ENCODE assay signal across 8 cellular contexts in genomic region chr9:35553670-35554543, GRCh38. TPM values are rescaled to one million over a fixed set of nuclear protein-coding genes. Genes with fewer than 3 reads are reported as not detected.
A peak's percentile ranks its signal among the peaks of the same experiment; 100 is the strongest.
DNase-seq lines count a peak whose midpoint lies in the region; ATAC-seq and TF ChIP-seq lines count a peak whose summit lies in the region.

No MANE protein-coding gene starts in this region.

- H3K4me3 ChIP-seq in left ventricle myocardium inferior (peak overlapping the region; percentile 27), prostate gland (no peak overlapping the region)

- H2BK20ac ChIP-seq in H9 (ENCODE audit: low read depth, low read length, poor library complexity, severe bottlenecking): no peak overlapping the region

- no peaks in the 10 kb centered on the region for H3K9me3 ChIP-seq in H9 (ENCODE audit: control insufficient read depth, low read depth, low read length)
- no peaks in the 10 kb centered on the region for H3K9me3 ChIP-seq in left ventricle myocardium inferior (replicated peaks)
- no peaks in the 10 kb centered on the region for H3K9me3 ChIP-seq in prostate gland

- H3K4ac ChIP-seq in H9 (ENCODE audit: low read depth, low read length): no peak overlapping the region

- H3K4me1 Mint-ChIP-seq in CD14-positive monocyte (peaks cover 3% of the 10 kb centered on the region), H9 (peaks cover 0 to 2% of the 10 kb centered on the region in 2 experiments; a peak in 2 of 4 replicates)

- no peak overlapping the region for H2BK120ac ChIP-seq in H9 (ENCODE audit: low read depth, low read length, poor library complexity, severe bottlenecking)

- DNase-seq in CD14-positive monocyte (ENCODE audit: low spot score): peak; percentile 82
- DNase-seq in H9: peak; percentile 70
- DNase-seq in NOMO-1 treated with DMSO at 0.1 percent for 48 hours (lab: John Stamatoyannopoulos, UW; ENCODE audit: unreplicated experiment): peak; percentile 98
- DNase-seq in left ventricle myocardium inferior: peak; percentile 58
- DNase-seq in prostate gland (ENCODE audit: low spot score): peak; percentile 44

- no peak overlapping the region for H3K4me2 ChIP-seq in H9 (ENCODE audit: insufficient read depth, insufficient read length, low read length)

- intact Hi-C loops in CD14-positive monocyte (cut with micrococcal nuclease) (loop anchor here (2.0 to 10.0 kb wide), 5 partner anchors 15 to 439 kb away; partner anchors contain the start of gene ATOSB (in 2 of the 2)), left ventricle myocardium inferior (cut with micrococcal nuclease) (loop anchor here (5.0 kb wide), 1 partner anchor 67 kb away; no protein-coding TSS in a partner anchor), prostate gland (cut with DNase I) (loop anchor here (2.0 to 10.0 kb wide), 2 partner anchors 63 to 279 kb away; partner anchors contain the start of gene RUSC2)

- no peak overlapping the region for H2BK5ac ChIP-seq in H9 (ENCODE audit: insufficient read length, low read length)

- no CpG with 5 or more reads among the region's 12 CpGs for WGBS in H9 (ENCODE audit: extremely low coverage, insufficient read length, low lambda C conversion rate)
- 16 to 25% (median 23%) methylated on average over 12 of the region's 12 CpGs for WGBS in adipose tissue, 3 donors
- WGBS in prostate gland: 26% methylated on average over 12 of the region's 12 CpGs

- no peaks in the 10 kb centered on the region for H3K4me1 ChIP-seq in H9 (ENCODE audit: insufficient read depth, low read length)
- H3K4me1 ChIP-seq in left ventricle myocardium inferior: peaks cover 39% of the 10 kb centered on the region
- no peaks in the 10 kb centered on the region for H3K4me1 ChIP-seq in prostate gland (replicated peaks)

- H3K36me3 Mint-ChIP-seq in CD14-positive monocyte (peaks cover 15 to 17% of the 10 kb centered on the region in 2 donors), H9 (ENCODE audit: insufficient read depth in 1 of 3, low read depth in 3 of 3) (peaks cover 0 to 9% (median 0%) of the 10 kb centered on the region in 3 experiments; a peak in 4 of 7 replicates)

- H3K18ac ChIP-seq in H9 (ENCODE audit: insufficient read length, low read depth, low read length): no peak overlapping the region

- H4K20me1 ChIP-seq in H9 (ENCODE audit: control insufficient read depth, insufficient read depth, insufficient read length): no peaks in the 10 kb centered on the region

- peak; percentile 93 for TF ChIP-seq CTCF in CD14-positive monocyte (IDR thresholded peaks at IDR 0.05)
- TF ChIP-seq CTCF in H9 (conservative IDR thresholded peaks at IDR 0.05): peak; percentile 93
- peak; percentile 96 for TF ChIP-seq CTCF in left ventricle myocardium inferior (IDR thresholded peaks at IDR 0.05; ENCODE audit: borderline replicate concordance)
- peak; percentile 31 to 84 (median 82) for TF ChIP-seq CTCF in prostate gland (IDR thresholded peaks at IDR 0.05)

- H4K5ac ChIP-seq in H9 (ENCODE audit: insufficient read length, low read depth, low read length): no peak overlapping the region

- H2BK12ac ChIP-seq in H9 (ENCODE audit: insufficient read length, low read depth, low read length): no peak overlapping the region

- no peak overlapping the region for H3T11ph ChIP-seq in H9 (ENCODE audit: low read length)

- H3K27me3 ChIP-seq in H9 (ENCODE audit: insufficient read depth, low read length) (no peaks in the 10 kb centered on the region), left ventricle myocardium inferior (ENCODE audit: low read depth) (no peaks in the 10 kb centered on the region), prostate gland (replicated peaks; ENCODE audit: insufficient read depth) (no peaks in the 10 kb centered on the region)

- TF ChIP-seq POLR2A in prostate gland (IDR thresholded peaks at IDR 0.05): no peak

- H4K8ac ChIP-seq in H9 (replicated peaks; ENCODE audit: insufficient read length, low read depth, low read length): no peak overlapping the region

- H3K4me3 Mint-ChIP-seq in CD14-positive monocyte (no peak overlapping the region), H9 (no peak overlapping the region)

- H3K27ac ChIP-seq in H9 (ENCODE audit: insufficient read length, low read depth, low read length) (no peak overlapping the region), adipose tissue (ENCODE audit: low read depth, low read length) (peak overlapping the region; percentile 42), left ventricle myocardium inferior (replicated peaks) (peak overlapping the region; percentile 78), prostate gland (peak overlapping the region in 1 of 2 donors; percentile 61)

- ATAC-seq in GM18502 (IDR thresholded peaks at IDR 0.05; ENCODE audit: poor library complexity, unreplicated experiment) (no peak), HG03108 (IDR thresholded peaks at IDR 0.05; ENCODE audit: unreplicated experiment) (no peak)

- no peaks in the 10 kb centered on the region for H3K9me3 Mint-ChIP-seq in CD14-positive monocyte
- H3K9me3 Mint-ChIP-seq in H9: no peaks in the 10 kb centered on the region

- H3K23me2 ChIP-seq in H9 (ENCODE audit: insufficient read length, low read depth, low read length, poor library complexity, severe bottlenecking): no peaks in the 10 kb centered on the region

- no peak overlapping the region for H2BK15ac ChIP-seq in H9 (ENCODE audit: low read depth, low read length)

- peaks cover 0 to 2% (median 0%) of the 10 kb centered on the region in 3 donors for H3K27me3 Mint-ChIP-seq in CD14-positive monocyte (ENCODE audit: low read depth in 3 of 3)
- no peaks in the 10 kb centered on the region; the same call in 1 of the 2 replicates for H3K27me3 Mint-ChIP-seq in H9 (ENCODE audit: low read depth)

- H3K56ac ChIP-seq in H9 (ENCODE audit: insufficient read length, low read depth, low read length): no peak overlapping the region

- no peaks in the 10 kb centered on the region for H3K79me1 ChIP-seq in H9 (ENCODE audit: insufficient read depth, low read depth, low read length, poor library complexity, severe bottlenecking)

- H3K36me3 ChIP-seq in left ventricle myocardium inferior (peaks cover 48% of the 10 kb centered on the region), prostate gland (no peaks in the 10 kb centered on the region)

- no peak overlapping the region for H3K9ac ChIP-seq in H9 (ENCODE audit: extremely low read depth, insufficient read length, low read length)

- no peak overlapping the region for H3K14ac ChIP-seq in H9 (ENCODE audit: insufficient read depth, low read length)

- no peak overlapping the region for H4K91ac ChIP-seq in H9 (ENCODE audit: insufficient read length, low read depth, low read length)

- H3K79me2 ChIP-seq in H9 (ENCODE audit: insufficient read depth, low read length): no peaks in the 10 kb centered on the region

- H3K23ac ChIP-seq in H9 (ENCODE audit: insufficient read length, low read depth, low read length): no peak overlapping the region

- no peak overlapping the region for H2AFZ ChIP-seq in H9 (ENCODE audit: low read length)

- no peak overlapping the region for H2AK5ac ChIP-seq in H9 (ENCODE audit: insufficient read length, low read length)

- H3K27ac Mint-ChIP-seq in CD14-positive monocyte (no peak overlapping the region), H9 (no peak overlapping the region)

RNA-seq across cellular contexts. Expression of gene TESK1, which starts 51.2 kb away (rescaled TPM):
- polyA plus RNA-seq in CD14-positive monocyte (1 to 10 TPM; 2.9 TPM), adipose tissue (10 to 100 TPM; 22.6 to 98.7 (median 59.2) TPM)
- total RNA-seq in H9 (2021) (28.1 and 28.6 TPM in 2 replicates), left ventricle myocardium inferior (25.4 TPM), prostate gland (10 to 100 TPM; 40.2 to 67.3 TPM)

Comparison
In these comparisons a context has a peak if more than half of its experiments do, and no peak if none do; other contexts are left out.
1. DNase-seq: peak in every context shown above with its lines; median percentile 98 in NOMO-1 treated with DMSO at 0.1 percent for 48 hours; 82 in CD14-positive monocyte; 70 in H9; 58 in left ventricle myocardium inferior; 44 in prostate gland.